In genomic region chr1:208587110-208587509, GRCh38 we compare ENCODE assay signal across 18 cellular contexts.
A peak's percentile ranks its signal among the peaks of the same experiment; 100 is the strongest.
DNase-seq lines count a peak whose midpoint lies in the region; ATAC-seq and TF ChIP-seq lines count a peak whose summit lies in the region.
"Had no signal": no experiment of that assay in that cellular context is flagged by ENCODE, and none has a peak within 500 bp of the region (broad histone marks: within the 10 kb centered on the region; RNA-seq: fewer than 3 reads in every experiment).

No MANE protein-coding gene starts in this region.

- no peaks in the 10 kb centered on the region for H3K27me3 Mint-ChIP-seq in stimulated activated naive CD8-positive, alpha-beta T cell treated with anti-CD3 and anti-CD28 coated beads, Interleukin-15, amount 100 ng/mL, for 72 hours

- peaks cover 0 to 5% of the 10 kb centered on the region in 2 donors for H3K9me3 Mint-ChIP-seq in stimulated activated naive CD8-positive, alpha-beta T cell treated with anti-CD3 and anti-CD28 coated beads, Interleukin-15, amount 100 ng/mL, for 72 hours
- H3K9me3 Mint-ChIP-seq: naive thymus-derived CD8-positive, alpha-beta T cell had no signal

- H3K36me3 ChIP-seq in WERI-Rb-1, result no peaks in the 10 kb centered on the region

- TF ChIP-seq CTCF in WERI-Rb-1 (IDR thresholded peaks at IDR 0.05; ENCODE audit: low read depth, low read length), result no peak

- H3K27ac ChIP-seq in WERI-Rb-1, result no peak overlapping the region
- H3K27ac ChIP-seq: GM23248, RWPE1 had no signal

- H3K9me3 ChIP-seq in WERI-Rb-1 (ENCODE audit: severe bottlenecking), result no peaks in the 10 kb centered on the region

- no peak overlapping the region for H3K27ac Mint-ChIP-seq in stimulated activated naive CD8-positive, alpha-beta T cell treated with anti-CD3 and anti-CD28 coated beads, Interleukin-15, amount 100 ng/mL, for 72 hours
- H3K27ac Mint-ChIP-seq: naive thymus-derived CD8-positive, alpha-beta T cell had no signal

- DNase-seq in WERI-Rb-1 (no peak), putamen (ENCODE audit: low spot score) (no peak)
- DNase-seq in stimulated activated naive CD8-positive, alpha-beta T cell treated with anti-CD3 and anti-CD28 coated beads, Interleukin-15, amount 100 ng/mL, for 72 hours, result no peak
- no peak for DNase-seq in activated T-cell treated with anti-CD3 and anti-CD28 coated beads, Interleukin-2, amount 50 U/mL, for 48 hours
- DNase-seq: AML-193; amniotic stem cell; DND-41; foreskin melanocyte; GM23248; naive thymus-derived CD8-positive, alpha-beta T cell; NCI-H2029; T1000 had no signal

- ATAC-seq in GM18502 (IDR thresholded peaks at IDR 0.05; ENCODE audit: poor library complexity, unreplicated experiment) (peak; percentile 95), GM19438 (IDR thresholded peaks at IDR 0.05; ENCODE audit: low read depth, unreplicated experiment) (peak; percentile 99), HG02763 (IDR thresholded peaks at IDR 0.05; ENCODE audit: unreplicated experiment) (peak; percentile 93), HG03442 (IDR thresholded peaks at IDR 0.05; ENCODE audit: unreplicated experiment) (peak; percentile 94)
- no peak for ATAC-seq in stimulated activated naive CD8-positive, alpha-beta T cell treated with anti-CD3 and anti-CD28 coated beads, Interleukin-15, amount 100 ng/mL, for 72 hours
- ATAC-seq: K562; naive thymus-derived CD8-positive, alpha-beta T cell had no signal

- no peak overlapping the region for H3K4me3 ChIP-seq in WERI-Rb-1 (ENCODE audit: low read depth, low read length)
- H3K4me3 ChIP-seq: GM23248, K562 had no signal

- H3K4me3 Mint-ChIP-seq in stimulated activated naive CD8-positive, alpha-beta T cell treated with anti-CD3 and anti-CD28 coated beads, Interleukin-15, amount 100 ng/mL, for 72 hours, result no peak overlapping the region
- H3K4me3 Mint-ChIP-seq: naive thymus-derived CD8-positive, alpha-beta T cell had no signal

- H3K27me3 ChIP-seq in WERI-Rb-1 (ENCODE audit: insufficient read depth, low read depth, severe bottlenecking), result no peaks in the 10 kb centered on the region

- no peaks in the 10 kb centered on the region for H3K4me1 Mint-ChIP-seq in stimulated activated naive CD8-positive, alpha-beta T cell treated with anti-CD3 and anti-CD28 coated beads, Interleukin-15, amount 100 ng/mL, for 72 hours
- H3K4me1 Mint-ChIP-seq: naive thymus-derived CD8-positive, alpha-beta T cell had no signal
